In the genomic region with DNA sequence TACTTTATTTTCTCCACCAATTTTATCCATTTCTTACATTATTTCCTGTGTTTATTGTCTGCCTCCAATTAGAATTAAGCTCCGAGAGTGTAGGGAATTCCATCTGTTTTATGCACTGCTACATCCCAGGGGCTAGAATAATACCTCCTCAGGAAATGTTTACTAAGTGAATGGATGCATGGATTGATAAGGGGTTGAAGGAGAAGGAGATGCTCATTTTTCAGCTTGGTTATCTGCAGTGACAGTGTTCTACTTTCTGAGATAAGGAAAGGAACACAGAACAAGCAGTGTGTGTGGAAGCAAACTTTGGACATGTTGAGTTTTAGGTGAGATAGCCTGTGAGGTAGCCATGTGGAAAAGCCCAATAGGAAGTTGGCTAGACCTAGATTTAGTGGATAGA, we compare ENCODE assay signal across 22 cellular contexts.
"Had no signal": no experiment of that assay in that cellular context is flagged by ENCODE, and none has a peak within 500 bp of the region (broad histone marks: within the 10 kb centered on the region; RNA-seq: fewer than 3 reads in every experiment).

No MANE protein-coding gene starts in this region.

- H3K27ac ChIP-seq: esophagus muscularis mucosa, lower lobe of right lung, pancreas, right lobe of liver, suprapubic skin, transverse colon, upper lobe of right lung, vagina had no signal

- H3K4me1 ChIP-seq: esophagus muscularis mucosa, lower lobe of right lung, pancreas, right lobe of liver, suprapubic skin, transverse colon, upper lobe of right lung, vagina had no signal

- H3K4me3 ChIP-seq: esophagus muscularis mucosa, lower lobe of right lung, pancreas, right lobe of liver, suprapubic skin, transverse colon, upper lobe of right lung, vagina had no signal

- DNase-seq: effector CD8-positive, alpha-beta T cell; hypothalamus; immature natural killer cell; islet precursor cell; left ventricle myocardium superior; lower lobe of right lung; naive thymus-derived CD8-positive, alpha-beta T cell; occipital lobe; pancreas; right lobe of liver; small intestine; stimulated activated CD4-positive, alpha-beta T cell treated with anti-CD3 and anti-CD28 coated beads, Interleukin-12 subunit alpha, Interleukin-12 subunit beta, amount 100 ng/mL, for 4 hours; stimulated activated CD4-positive, alpha-beta T cell treated with anti-CD3 and anti-CD28 coated beads, Interleukin-1b, Interleukin-23, amount 100 ng/mL, for 48 hours; stimulated activated CD4-positive, alpha-beta T cell treated with anti-CD3 and anti-CD28 coated beads, Interleukin-4, amount 100 ng/mL, for 1 hour; stimulated activated CD8-positive, alpha-beta memory T cell treated with anti-CD3 and anti-CD28 coated beads, Interleukin-4, amount 100 ng/mL, for 48 hours; stimulated activated naive CD4-positive, alpha-beta T cell; stimulated activated naive CD8-positive, alpha-beta T cell treated with anti-CD3 and anti-CD28 coated beads, Interleukin-15, amount 100 ng/mL, for 72 hours; transverse colon; upper lobe of right lung had no signal

- H3K27me3 ChIP-seq: esophagus muscularis mucosa, pancreas, right lobe of liver, suprapubic skin, transverse colon, vagina had no signal

- H3K36me3 ChIP-seq: esophagus muscularis mucosa, lower lobe of right lung, pancreas, right lobe of liver, suprapubic skin, transverse colon, upper lobe of right lung, vagina had no signal

- H3K9me3 ChIP-seq: esophagus muscularis mucosa, lower lobe of right lung, pancreas, right lobe of liver, suprapubic skin, transverse colon, upper lobe of right lung, vagina had no signal

- ATAC-seq: left ventricle myocardium superior; lower lobe of right lung; naive thymus-derived CD8-positive, alpha-beta T cell; pancreas; right lobe of liver; stimulated activated naive CD8-positive, alpha-beta T cell treated with anti-CD3 and anti-CD28 coated beads, Interleukin-15, amount 100 ng/mL, for 72 hours; upper lobe of right lung had no signal
